Comparison of ENCODE assay signal across 22 cellular contexts in genomic region chr10:79088613-79089355, GRCh38. TPM values are rescaled to one million over a fixed set of nuclear protein-coding genes. Genes with fewer than 3 reads are reported as not detected.
DNase-seq lines count a peak whose midpoint lies in the region; ATAC-seq and TF ChIP-seq lines count a peak whose summit lies in the region.
"Had no signal": no experiment of that assay in that cellular context is flagged by ENCODE, and none has a peak within 500 bp of the region (broad histone marks: within the 10 kb centered on the region; RNA-seq: fewer than 3 reads in every experiment).

No MANE protein-coding gene starts in this region.

- peaks cover 0 to 9% (median 0%) of the 10 kb centered on the region in 9 donors for H3K36me3 ChIP-seq in heart right ventricle
- no peaks in the 10 kb centered on the region for H3K36me3 ChIP-seq in esophagus squamous epithelium
- H3K36me3 ChIP-seq in prostate gland: no peaks in the 10 kb centered on the region
- no peaks in the 10 kb centered on the region for H3K36me3 ChIP-seq in vagina

- intact Hi-C loops in heart right ventricle (cut with DNase I) (no loop called here), Right ventricle myocardium superior (cut with DNase I) (no loop called here), esophagus squamous epithelium (cut with DNase I) (no loop called here), prostate gland (cut with DNase I) (no loop called here), vagina (cut with DNase I) (no loop called here)

- no peak overlapping the region for H3K4me3 ChIP-seq in heart right ventricle
- peak overlapping the region in 1 of 4 donors; percentile 39 for H3K4me3 ChIP-seq in esophagus squamous epithelium
- no peak overlapping the region for H3K4me3 ChIP-seq in prostate gland
- H3K4me3 ChIP-seq in vagina: no peak overlapping the region
- H3K4me3 ChIP-seq: dorsolateral prefrontal cortex, GM23338 had no signal

- TF ChIP-seq CTCF in heart right ventricle (IDR thresholded peaks at IDR 0.05) (no peak), esophagus squamous epithelium (IDR thresholded peaks at IDR 0.05) (no peak), prostate gland (IDR thresholded peaks at IDR 0.05) (no peak), vagina (IDR thresholded peaks at IDR 0.05) (no peak)

- WGBS in heart right ventricle, 2 donors: 80 to 83% methylated on average over 15 of the region's 15 CpGs
- WGBS in esophagus squamous epithelium, 2 donors: 75 to 80% methylated on average over 2 to 11 of the region's 15 CpGs
- WGBS in prostate gland: 68% methylated on average over 15 of the region's 15 CpGs

- H3K4me1 ChIP-seq in heart right ventricle (peaks cover 58 to 99% (median 95%) of the 10 kb centered on the region in 9 donors), esophagus squamous epithelium (peaks cover 59 to 100% (median 67%) of the 10 kb centered on the region in 3 donors), prostate gland (replicated peaks) (peaks cover 43% of the 10 kb centered on the region), vagina (peaks cover 100% of the 10 kb centered on the region)

- H3K27ac ChIP-seq in heart right ventricle (peak overlapping the region in 7 of 10 donors; percentile 5 to 83 (median 63)), esophagus squamous epithelium (peak overlapping the region; percentile 63 to 98 (median 70)), prostate gland (peak overlapping the region; percentile 28 to 35), vagina (peak overlapping the region; percentile 40)
- H3K27ac ChIP-seq: foreskin keratinocyte had no signal

- no peak for ATAC-seq in heart right ventricle
- no peak for ATAC-seq in Right ventricle myocardium superior (ENCODE audit: poor library complexity)
- ATAC-seq in GM21423 (IDR thresholded peaks at IDR 0.05; ENCODE audit: unreplicated experiment): no peak

- H3K9me3 ChIP-seq in heart right ventricle (no peaks in the 10 kb centered on the region), esophagus squamous epithelium (no peaks in the 10 kb centered on the region), prostate gland (no peaks in the 10 kb centered on the region), vagina (no peaks in the 10 kb centered on the region)
- H3K9me3 ChIP-seq: Caco-2 had no signal

- H3K27me3 ChIP-seq in heart right ventricle (no peaks in the 10 kb centered on the region), esophagus squamous epithelium (no peaks in the 10 kb centered on the region), prostate gland (replicated peaks; ENCODE audit: insufficient read depth) (no peaks in the 10 kb centered on the region), vagina (no peaks in the 10 kb centered on the region)
- H3K27me3 ChIP-seq: dorsolateral prefrontal cortex, foreskin keratinocyte had no signal

- DNase-seq in heart right ventricle: no peak
- DNase-seq in Right ventricle myocardium superior: no peak
- no peak for DNase-seq in esophagus squamous epithelium (lab: John Stamatoyannopoulos, UW)
- DNase-seq in prostate gland (ENCODE audit: low spot score): no peak
- DNase-seq in vagina (ENCODE audit: extremely low spot score in 2 of 2): no peak
- DNase-seq in COLO668 (lab: John Stamatoyannopoulos, UW; ENCODE audit: unreplicated experiment): no peak
- DNase-seq in activated CD8-positive, alpha-beta memory T cell treated with anti-CD3 and anti-CD28 coated beads, Interleukin-2, amount 50 U/mL, for 48 hours: no peak
- DNase-seq: activated CD4-positive, alpha-beta T cell treated with anti-CD3 and anti-CD28 coated beads for 1 hour; activated naive CD4-positive, alpha-beta T cell treated with anti-CD3 and anti-CD28 coated beads for 36 hours; activated T-cell treated with anti-CD3 and anti-CD28 coated beads, Interleukin-2, amount 50 U/mL, for 48 hours; Caco-2; dorsolateral prefrontal cortex; foreskin keratinocyte; NCI-H1092; NCI-H187 treated with DMSO at 0.1 percent for 48 hours; NCI-H2227 treated with DMSO at 0.1 percent for 48 hours; NCI-H774; occipital lobe; retina; SHP77 treated with DMSO at 0.1 percent for 48 hours had no signal

- TF ChIP-seq POLR2A in esophagus squamous epithelium (IDR thresholded peaks at IDR 0.05): no peak
- TF ChIP-seq POLR2A in prostate gland (IDR thresholded peaks at IDR 0.05): no peak
- TF ChIP-seq POLR2A in vagina (IDR thresholded peaks at IDR 0.05): no peak

RNA-seq across cellular contexts. Expression of gene ZMIZ1, which starts 20.0 kb away (rescaled TPM):
- total RNA-seq in heart right ventricle (10 to 100 TPM; 40.4 to 61.5 (median 50.8) TPM), Right ventricle myocardium superior (44.8 TPM), esophagus squamous epithelium (10 to 100 TPM; 28.2 to 79.5 (median 40.4) TPM), prostate gland (10 to 100 TPM; 69.6 to 78.5 TPM), vagina (61.4 TPM)
- polyA plus RNA-seq in heart right ventricle: 10 to 100 TPM; 24.2 to 26.8 TPM
